ENCODE assay signal across 1 cellular context in genomic region chr12:89525824-89526770, GRCh38.
TF ChIP-seq lines count a peak whose summit lies in the region.

TSS of gene POC1B (minus strand) at chr12:89526047. CDS start at chr12:89525895, 152 bp downstream.

TF ChIP-seq in K562, 482 proteins besides CTCF, POLR2A, EP300 and RAD21 (continued from another document and continues in another):
- TF ChIP-seq ZNF407 (IDR thresholded peaks at IDR 0.05; ENCODE audit: low read depth) (0 out of 2 replicates have a peak, but pooled peaks have one; percentile 29), THAP12 (CRISPR knock-in tag; IDR thresholded peaks at IDR 0.05) (no peak), ZNF124 (CRISPR knock-in tag; IDR thresholded peaks at IDR 0.05) (no peak), JUND (IDR thresholded peaks at IDR 0.05; ENCODE audit: borderline replicate concordance, low read depth, low read length) (peak; percentile 31; the same call in 1 of the 2 replicates), JUND (tag; IDR thresholded peaks at IDR 0.05; ENCODE audit: borderline replicate concordance, low read depth, low read length) (no peak; the same call in 2 of the 3 replicates), ZNF584 (CRISPR knock-in tag; IDR thresholded peaks at IDR 0.05; ENCODE audit: low read depth) (no peak), PHF20 (IDR thresholded peaks at IDR 0.05; ENCODE audit: partially characterized antibody) (no peak), RFX1 (IDR thresholded peaks at IDR 0.05) (peak; percentile 74), ZNF766 (CRISPR knock-in tag; conservative IDR thresholded peaks at IDR 0.05) (no peak), RBM25 (IDR thresholded peaks at IDR 0.05; ENCODE audit: low read depth, low read length, severe bottlenecking) (no peak), ZBTB49 (CRISPR knock-in tag; IDR thresholded peaks at IDR 0.05; ENCODE audit: borderline replicate concordance) (peak; percentile 23; the same call in 1 of the 2 replicates), SRSF7 (optimal IDR thresholded peaks at IDR 0.05; ENCODE audit: low read depth, low read length) (no peak), MEIS2 (IDR thresholded peaks at IDR 0.05; ENCODE audit: partially characterized antibody) (no peak), AFF1 (IDR thresholded peaks at IDR 0.05; ENCODE audit: low read depth in 1 of 2, partially characterized antibody in 2 of 2) (peak in 1 of 2 experiments; percentile 72), ZNF431 (CRISPR knock-in tag; IDR thresholded peaks at IDR 0.05) (no peak), MECOM (CRISPR knock-in tag; IDR thresholded peaks at IDR 0.05) (no peak), LCOR (CRISPR knock-in tag; IDR thresholded peaks at IDR 0.05) (peak; percentile 10; the same call in 1 of the 2 replicates), ZNF3 (CRISPR knock-in tag; IDR thresholded peaks at IDR 0.05) (no peak), ARHGAP35 (IDR thresholded peaks at IDR 0.05; ENCODE audit: partially characterized antibody) (no peak), NR2C1 (IDR thresholded peaks at IDR 0.05) (no peak; the same call in 1 of the 2 replicates), NR2C1 (tag; IDR thresholded peaks at IDR 0.05) (peak; percentile 47), HSF4 (CRISPR knock-in tag; IDR thresholded peaks at IDR 0.05; ENCODE audit: borderline replicate concordance) (no peak), FOXM1 (IDR thresholded peaks at IDR 0.05; ENCODE audit: low read depth) (peak; percentile 98), FOXM1 (CRISPR knock-in tag; IDR thresholded peaks at IDR 0.05; ENCODE audit: low read depth) (0 out of 2 replicates have a peak, but pooled peaks have one; percentile 38), ZNF79 (CRISPR knock-in tag; IDR thresholded peaks at IDR 0.05; ENCODE audit: low read depth) (no peak), ZNF347 (CRISPR knock-in tag; IDR thresholded peaks at IDR 0.05; ENCODE audit: low read depth) (no peak), ZBTB8A (IDR thresholded peaks at IDR 0.05; ENCODE audit: partially characterized antibody) (no peak), PTBP1 (IDR thresholded peaks at IDR 0.05; ENCODE audit: low read depth, low read length) (no peak), RBM15 (IDR thresholded peaks at IDR 0.05; ENCODE audit: insufficient read depth, low read length) (no peak), SAP30 (IDR thresholded peaks at IDR 0.05; ENCODE audit: borderline replicate concordance, insufficient read depth, low read depth, low read length, poor library complexity, severe bottlenecking) (no peak), RBM17 (IDR thresholded peaks at IDR 0.05; ENCODE audit: borderline replicate concordance, low read depth, low read length) (no peak), PRMT5 (CRISPR knock-in tag; IDR thresholded peaks at IDR 0.05) (no peak), C11orf30 (IDR thresholded peaks at IDR 0.05; ENCODE audit: low read depth) (peak; percentile 96), ZNF778 (CRISPR knock-in tag; IDR thresholded peaks at IDR 0.05) (no peak), FOXA1 (IDR thresholded peaks at IDR 0.05; ENCODE audit: borderline replicate concordance) (no peak), HNRNPK (IDR thresholded peaks at IDR 0.05; ENCODE audit: low read depth, low read length, poor library complexity, severe bottlenecking) (no peak), ZNF764 (CRISPR knock-in tag; IDR thresholded peaks at IDR 0.05; ENCODE audit: low read depth) (no peak), ZBTB2 (IDR thresholded peaks at IDR 0.05) (peak; percentile 62; the same call in 1 of the 2 replicates), ZNF165 (CRISPR knock-in tag; IDR thresholded peaks at IDR 0.05; ENCODE audit: borderline replicate concordance) (no peak), SMAD2 (IDR thresholded peaks at IDR 0.05; ENCODE audit: low read depth, low read length) (no peak)
